In the genomic region with DNA sequence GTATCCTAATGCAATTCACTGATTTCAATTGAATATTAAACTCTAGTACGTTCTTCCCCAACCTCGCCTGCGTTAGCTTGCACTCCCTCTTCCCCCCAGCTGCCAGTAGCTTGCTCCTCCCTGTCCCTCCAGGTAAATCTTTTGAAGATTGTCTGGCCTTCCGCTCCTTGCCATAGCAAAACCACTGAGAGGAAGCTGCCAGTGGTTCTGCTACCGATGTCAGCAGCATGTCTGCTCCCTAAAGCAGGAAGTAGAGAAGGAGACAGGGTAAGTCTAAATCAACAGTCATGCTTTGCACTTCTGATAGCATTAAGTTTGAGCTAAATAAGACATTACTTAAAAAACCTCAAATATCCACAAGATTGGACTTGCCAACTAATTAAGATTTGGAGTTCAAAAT, we compare ENCODE assay signal across 13 cellular contexts.
A peak's percentile ranks its signal among the peaks of the same experiment; 100 is the strongest.
DNase-seq lines count a peak whose midpoint lies in the region; ATAC-seq lines count a peak whose summit lies in the region.
"Had no signal": no experiment of that assay in that cellular context is flagged by ENCODE, and none has a peak within 500 bp of the region (broad histone marks: within the 10 kb centered on the region; RNA-seq: fewer than 3 reads in every experiment).

No MANE protein-coding gene starts in this region.

- H3K27ac Mint-ChIP-seq in immature natural killer cell, result no peak overlapping the region
- H3K27ac Mint-ChIP-seq: brain had no signal

- peaks cover 1 to 6% (median 3%) of the 10 kb centered on the region in 3 donors for H3K27me3 Mint-ChIP-seq in immature natural killer cell (ENCODE audit: low read depth in 3 of 3)
- H3K27me3 Mint-ChIP-seq: brain had no signal

- no peak overlapping the region for H3K4me3 Mint-ChIP-seq in immature natural killer cell
- H3K4me3 Mint-ChIP-seq: brain had no signal

- no peaks in the 10 kb centered on the region for H3K36me3 Mint-ChIP-seq in immature natural killer cell

- peaks cover 0 to 6% of the 10 kb centered on the region in 2 donors for H3K4me1 Mint-ChIP-seq in immature natural killer cell
- H3K4me1 Mint-ChIP-seq: brain had no signal

- peak; percentile 68 for ATAC-seq in GM19467 (IDR thresholded peaks at IDR 0.05; ENCODE audit: unreplicated experiment)

- DNase-seq in SKM-1 treated with dmso at 0.1 percent for 144 hours (lab: John Stamatoyannopoulos, UW; ENCODE audit: unreplicated experiment) (peak; percentile 17), SKM-1 (lab: John Stamatoyannopoulos, UW; ENCODE audit: unreplicated experiment) (no peak), RPMI8226 (peak; percentile 14), immature natural killer cell (peak in 2 of 3 donors; percentile 0 to 3), DMS53 (lab: John Stamatoyannopoulos, UW) (no peak), NCI-H526 treated with DMSO at 0.1 percent for 48 hours (lab: John Stamatoyannopoulos, UW) (no peak), mucosa of gallbladder (ENCODE audit: low spot score) (no peak)
- DNase-seq: NCI-H187 treated with DMSO at 0.1 percent for 48 hours, SJCRH30, thyroid gland, WERI-Rb-1 had no signal

- no peaks in the 10 kb centered on the region for H3K9me3 Mint-ChIP-seq in immature natural killer cell
- H3K9me3 Mint-ChIP-seq: brain had no signal

Comparison
In these comparisons a context has a peak if more than half of its experiments do, and no peak if none do; other contexts are left out.
1. DNase-seq: peak in SKM-1 treated with dmso at 0.1 percent for 144 hours (single experiment), RPMI8226 (single experiment) and immature natural killer cell (2 of 3); none in SKM-1 (single experiment), DMS53 (single experiment), NCI-H526 treated with DMSO at 0.1 percent for 48 hours (single experiment) and mucosa of gallbladder (single experiment).